In genomic region chr5:98845878-98846277, GRCh38 we compare ENCODE assay signal across 24 cellular contexts.
DNase-seq lines count a peak whose midpoint lies in the region; ATAC-seq, FAIRE-seq and TF ChIP-seq lines count a peak whose summit lies in the region.
"Had no signal": no experiment of that assay in that cellular context is flagged by ENCODE, and none has a peak within 500 bp of the region (broad histone marks: within the 10 kb centered on the region; RNA-seq: fewer than 3 reads in every experiment).

No MANE protein-coding gene starts in this region.

- H4K8ac ChIP-seq in H1 (ENCODE audit: extremely low read depth, insufficient read depth, low read length) = no peak overlapping the region
- H4K8ac ChIP-seq in neuronal stem cell (ENCODE audit: low read depth, low read length) = peak overlapping the region; percentile 56

- no peaks in the 10 kb centered on the region for H3K27me3 Mint-ChIP-seq in MCF 10A (ENCODE audit: insufficient read depth, unreplicated experiment)
- H3K27me3 Mint-ChIP-seq: B cell; CD4-positive, CD25-positive, alpha-beta regulatory T cell had no signal

- H3K23me2 ChIP-seq in H1 (ENCODE audit: low read depth, low read length) = no peaks in the 10 kb centered on the region

- 100% methylated on average over 6 of the region's 8 CpGs for WGBS in mammary epithelial cell (ENCODE audit: low coverage, missing lambda C conversion rate)
- WGBS in H1 (ENCODE audit: extremely low coverage in 1 of 2, insufficient coverage in 1 of 2, insufficient read length in 1 of 2, insufficient replicate concordance in 2 of 2, low coverage in 1 of 2, low lambda C conversion rate in 2 of 2, missing lambda C conversion rate in 1 of 2), 2 experiments = 89% methylated on average over 8 of the region's 8 CpGs; no CpG with 5 or more reads in 1 of the 2 experiments
- WGBS in neuronal stem cell (ENCODE audit: extremely low coverage in 2 of 2, insufficient read length in 2 of 2, insufficient replicate concordance in 1 of 2), 2 donors = no CpG with 5 or more reads among the region's 8 CpGs
- 94 to 96% methylated on average over 6 to 8 of the region's 8 CpGs for WGBS in upper lobe of left lung, 2 donors

- H4K20me1 ChIP-seq in mammary epithelial cell (ENCODE audit: insufficient read depth, low read length) (no peaks in the 10 kb centered on the region), H1 (replicated peaks in 1 of 2; ENCODE audit: control insufficient read depth in 1 of 2, insufficient read depth in 2 of 2, low read length in 2 of 2) (no peaks in the 10 kb centered on the region)
- H4K20me1 ChIP-seq: BLaER1 had no signal

- H3K4me2 ChIP-seq in mammary epithelial cell (ENCODE audit: insufficient read depth, low read depth, low read length) (no peak overlapping the region), H1 (ENCODE audit: insufficient read depth in 1 of 2, low read depth in 2 of 2, low read length in 2 of 2) (no peak overlapping the region), neuronal stem cell (ENCODE audit: insufficient read depth, low read length, poor library complexity, severe bottlenecking) (no peak overlapping the region)
- H3K4me2 ChIP-seq: BLaER1, GM23338 had no signal

- no peak overlapping the region for H2BK5ac ChIP-seq in H1 (ENCODE audit: low read depth, low read length)
- no peak overlapping the region for H2BK5ac ChIP-seq in neuronal stem cell (ENCODE audit: low read length)

- H3K9me3 Mint-ChIP-seq in MCF 10A (ENCODE audit: unreplicated experiment) = no peaks in the 10 kb centered on the region
- H3K9me3 Mint-ChIP-seq: CD8-positive, alpha-beta T cell had no signal

- no peak for TF ChIP-seq EP300 in H1 (IDR thresholded peaks at IDR 0.05; ENCODE audit: borderline replicate concordance in 1 of 2, low read depth in 2 of 2, low read length in 2 of 2)
- no peak for TF ChIP-seq EP300 in upper lobe of left lung (IDR thresholded peaks at IDR 0.05)

- no peak overlapping the region for H3K56ac ChIP-seq in H1 (replicated peaks; ENCODE audit: insufficient read length, low read depth, low read length)

- H3K4ac ChIP-seq in H1 (replicated peaks; ENCODE audit: insufficient read length, low read depth, low read length) = no peak overlapping the region
- no peak overlapping the region for H3K4ac ChIP-seq in neuronal stem cell (ENCODE audit: low read length)

- H3K4me1 Mint-ChIP-seq in MCF 10A (ENCODE audit: insufficient read depth, unreplicated experiment) = no peaks in the 10 kb centered on the region
- H3K4me1 Mint-ChIP-seq: B cell, GM23338 had no signal

- TF ChIP-seq POLR2A in H1 (IDR thresholded peaks at IDR 0.05; ENCODE audit: control extremely low read depth in 1 of 2, low read depth in 2 of 2, low read length in 2 of 2) = no peak
- TF ChIP-seq POLR2A in upper lobe of left lung (IDR thresholded peaks at IDR 0.05) = no peak

- TF ChIP-seq CTCF in mammary epithelial cell (conservative IDR thresholded peaks at IDR 0.05 in 1 of 2, IDR thresholded peaks at IDR 0.05 in 1 of 2; ENCODE audit: extremely low read depth in 1 of 2, insufficient read depth in 1 of 2, low read depth in 1 of 2, low read length in 2 of 2) (no peak), MCF 10A (IDR thresholded peaks at IDR 0.05; ENCODE audit: unreplicated experiment) (no peak), H1 (IDR thresholded peaks at IDR 0.05; ENCODE audit: control extremely low read depth in 1 of 3, insufficient read depth in 1 of 3, low read depth in 1 of 3, low read length in 3 of 3) (no peak), upper lobe of left lung (IDR thresholded peaks at IDR 0.05) (no peak), D721Med (IDR thresholded peaks at IDR 0.05; ENCODE audit: insufficient read depth, missing control alignments) (no peak)

- POLR2A ChIA-PET in MCF 10A (lab: Yijun Ruan, JAX) = interaction anchor here (1.2 kb wide), 1 partner anchor 11 kb away, joined by 4 read pairs; no protein-coding TSS in a partner anchor
- POLR2A ChIA-PET in H1 (lab: Charles Lee; ENCODE audit: partially characterized antibody) = no interaction called here

- no peak overlapping the region for H2AK5ac ChIP-seq in H1 (ENCODE audit: low read depth, low read length)
- peak overlapping the region; percentile 20 for H2AK5ac ChIP-seq in neuronal stem cell (ENCODE audit: low read depth, low read length)

- H3K4me3 Mint-ChIP-seq in MCF 10A (ENCODE audit: unreplicated experiment) = no peak overlapping the region
- H3K4me3 Mint-ChIP-seq: B cell; CD4-positive, CD25-positive, alpha-beta regulatory T cell; CD8-positive, alpha-beta T cell; GM23338; HFFc6 had no signal

- H3K18ac ChIP-seq in H1 (ENCODE audit: extremely low read depth, low read length) (no peak overlapping the region; the same call in 1 of the 2 replicates), neuronal stem cell (ENCODE audit: low read length) (peak overlapping the region; percentile 58)

- TF ChIP-seq RAD21 in H1 (IDR thresholded peaks at IDR 0.05 in 1 of 2, conservative IDR thresholded peaks at IDR 0.05 in 1 of 2; ENCODE audit: low read depth in 2 of 2, low read length in 2 of 2) = no peak

- no peak overlapping the region for H4K91ac ChIP-seq in H1 (replicated peaks; ENCODE audit: insufficient read length, low read length)
- no peak overlapping the region for H4K91ac ChIP-seq in neuronal stem cell (ENCODE audit: low read depth, low read length, poor library complexity)

- H4K5ac ChIP-seq in H1 (ENCODE audit: insufficient read length, low read depth, low read length) = no peak overlapping the region

- DNase-seq in mammary epithelial cell = no peak
- no peak for DNase-seq in MCF 10A (ENCODE audit: unreplicated experiment)
- no peak for DNase-seq in H1 (ENCODE audit: low read depth in 1 of 2, low spot score in 2 of 2)
- no peak for DNase-seq in neuronal stem cell (ENCODE audit: low spot score)
- peak in 1 of 2 donors; percentile 49 for DNase-seq in upper lobe of left lung
- no peak for DNase-seq in D721Med (ENCODE audit: insufficient read length, low spot score)
- DNase-seq in NCI-H446 treated with DMSO at 0.1 percent for 48 hours (lab: John Stamatoyannopoulos, UW) = no peak
- DNase-seq in SK-N-DZ (ENCODE audit: low spot score) = no peak
- DNase-seq: CD4-positive, CD25-positive, alpha-beta regulatory T cell; CD8-positive, alpha-beta T cell; DMS53; DMS79 treated with DMSO at 0.1 percent for 48 hours; GF-D8; HFFc6 had no signal

- dilution Hi-C loops in mammary epithelial cell (cut with HindIII; ENCODE audit: low sequenced_read_pairs) = no loop called here

- H2BK12ac ChIP-seq in H1 (ENCODE audit: low read depth, low read length) = no peak overlapping the region
- no peak overlapping the region for H2BK12ac ChIP-seq in neuronal stem cell (ENCODE audit: low read length)

- CTCF ChIA-PET in mammary epithelial cell (lab: Charles Lee; ENCODE audit: low non-redundant PET) = no interaction called here
- CTCF ChIA-PET in MCF 10A (lab: Yijun Ruan, JAX) = no interaction called here
- CTCF ChIA-PET in H1 (lab: Charles Lee; ENCODE audit: partially characterized antibody) = no interaction called here

- H3K4me1 ChIP-seq in mammary epithelial cell (ENCODE audit: insufficient read depth, low read length) = peaks cover 7% of the 10 kb centered on the region
- H3K4me1 ChIP-seq in H1 (replicated peaks in 1 of 4; ENCODE audit: control insufficient read depth in 3 of 4, insufficient read depth in 4 of 4, low read length in 3 of 4) = no peaks in the 10 kb centered on the region
- no peaks in the 10 kb centered on the region for H3K4me1 ChIP-seq in neuronal stem cell (ENCODE audit: control insufficient read depth in 2 of 2, insufficient read depth in 1 of 2, low read depth in 1 of 2, low read length in 2 of 2)
- H3K4me1 ChIP-seq in upper lobe of left lung = no peaks in the 10 kb centered on the region
- H3K4me1 ChIP-seq: BLaER1 had no signal

- H3K4me3 ChIP-seq in mammary epithelial cell (replicated peaks in 1 of 3; ENCODE audit: insufficient read depth in 1 of 3, low read depth in 2 of 3, low read length in 3 of 3) (no peak overlapping the region), H1 (ENCODE audit: extremely low read depth in 1 of 4, insufficient read depth in 2 of 4, low read depth in 3 of 4, low read length in 4 of 4) (no peak overlapping the region), neuronal stem cell (ENCODE audit: low read length in 2 of 2) (no peak overlapping the region), upper lobe of left lung (no peak overlapping the region)
- H3K4me3 ChIP-seq: BLaER1, GM23338, HAP-1 had no signal

- intact Hi-C loops in mammary epithelial cell (cut with micrococcal nuclease) (no loop called here), MCF 10A (cut with micrococcal nuclease) (no loop called here)

- no peaks in the 10 kb centered on the region for H3K79me1 ChIP-seq in H1 (ENCODE audit: low read depth, low read length)
- H3K79me1 ChIP-seq in neuronal stem cell (ENCODE audit: low read depth, low read length) = no peaks in the 10 kb centered on the region

- H3K36me3 ChIP-seq in mammary epithelial cell (ENCODE audit: insufficient read depth, low read length) = no peaks in the 10 kb centered on the region
- 0 out of 8 replicates have a peak, but pooled peaks cover 0 to 3% (median 0%) of the 10 kb centered on the region in 4 experiments for H3K36me3 ChIP-seq in H1 (ENCODE audit: control insufficient read depth in 2 of 4, insufficient read depth in 4 of 4, low read length in 3 of 4)
- no peaks in the 10 kb centered on the region for H3K36me3 ChIP-seq in neuronal stem cell (replicated peaks in 1 of 2; ENCODE audit: control insufficient read depth in 2 of 2, insufficient read depth in 2 of 2, low read length in 2 of 2)
- no peaks in the 10 kb centered on the region for H3K36me3 ChIP-seq in upper lobe of left lung
- H3K36me3 ChIP-seq: BLaER1, HAP-1 had no signal

- H3K79me2 ChIP-seq in mammary epithelial cell (ENCODE audit: insufficient read depth, low read length) (no peaks in the 10 kb centered on the region), H1 (ENCODE audit: control insufficient read depth in 1 of 2, insufficient read depth in 2 of 2, low read length in 2 of 2) (no peaks in the 10 kb centered on the region)

- H2BK15ac ChIP-seq in H1 (ENCODE audit: low read length) (no peak overlapping the region), neuronal stem cell (ENCODE audit: low read length) (no peak overlapping the region)

- H3K36me3 Mint-ChIP-seq in MCF 10A (ENCODE audit: insufficient read depth, unreplicated experiment) = no peaks in the 10 kb centered on the region
- H3K36me3 Mint-ChIP-seq: CD4-positive, CD25-positive, alpha-beta regulatory T cell; CD8-positive, alpha-beta T cell had no signal

- H2BK20ac ChIP-seq in H1 (ENCODE audit: low read length) = no peak overlapping the region

- no peak overlapping the region for H3K9ac ChIP-seq in mammary epithelial cell (ENCODE audit: insufficient read depth, low read length)
- H3K9ac ChIP-seq in H1 (replicated peaks in 1 of 4; ENCODE audit: extremely low read depth in 1 of 4, low read depth in 3 of 4, low read length in 3 of 4) = no peak overlapping the region
- H3K9ac ChIP-seq in neuronal stem cell (ENCODE audit: low read depth, low read length, poor library complexity) = no peak overlapping the region
- H3K9ac ChIP-seq: BLaER1 had no signal

- H2BK120ac ChIP-seq in H1 (replicated peaks; ENCODE audit: low read depth, low read length) (peak overlapping the region; percentile 43), neuronal stem cell (ENCODE audit: low read depth, low read length) (no peak overlapping the region)

- H2AFZ ChIP-seq in mammary epithelial cell (ENCODE audit: low read depth, low read length) = peak overlapping the region; percentile 65
- H2AFZ ChIP-seq in H1 (ENCODE audit: low read length) = no peak overlapping the region
- no peak overlapping the region for H2AFZ ChIP-seq in neuronal stem cell (ENCODE audit: low read length)
- H2AFZ ChIP-seq: GM23338 had no signal

- FAIRE-seq in H1 (lab: Jason Lieb, UNC) (no peak), D721Med (lab: Jason Lieb, UNC) (no peak)
- FAIRE-seq: A204.1, GM12891, GM18507, H54 had no signal

- ATAC-seq in upper lobe of left lung (ENCODE audit: low FRiP score in 2 of 2) = peak; percentile 35 to 37
- ATAC-seq: CD8-positive, alpha-beta T cell; GM23338 had no signal

- BruUV-seq in mammary epithelial cell (replicated peaks; lab: Mats Ljungman, UMichigan) (no TSS peak), MCF 10A (replicated peaks; lab: Mats Ljungman, UMichigan) (no TSS peak)

- no peak overlapping the region for H3K27ac Mint-ChIP-seq in MCF 10A (ENCODE audit: low read depth, unreplicated experiment)
- H3K27ac Mint-ChIP-seq: B cell; CD4-positive, CD25-positive, alpha-beta regulatory T cell; CD8-positive, alpha-beta T cell; GM23338 had no signal

- H3K9me3 ChIP-seq in mammary epithelial cell (replicated peaks; ENCODE audit: insufficient read depth, low read length) = peaks cover 8% of the 10 kb centered on the region
- peaks cover 16 to 30% of the 10 kb centered on the region in 2 experiments for H3K9me3 ChIP-seq in H1 (ENCODE audit: insufficient read depth in 2 of 2, low read depth in 1 of 2, low read length in 1 of 2)
- H3K9me3 ChIP-seq in neuronal stem cell (replicated peaks in 1 of 2; ENCODE audit: control insufficient read depth in 2 of 2, insufficient read depth in 1 of 2, low read depth in 1 of 2, low read length in 2 of 2) = peaks cover 6 to 16% of the 10 kb centered on the region in 2 donors
- H3K9me3 ChIP-seq in upper lobe of left lung = peaks cover 0 to 8% (median 0%) of the 10 kb centered on the region in 4 donors

- in situ Hi-C loops in mammary epithelial cell (cut with MboI; ENCODE audit: low sequenced_read_pairs in 2 of 2) = no loop called here

- no peak overlapping the region for H3K14ac ChIP-seq in H1 (ENCODE audit: insufficient read length)
- H3K14ac ChIP-seq in neuronal stem cell (ENCODE audit: low read length) = no peak overlapping the region

- H3K27ac ChIP-seq in mammary epithelial cell (ENCODE audit: insufficient read depth, low read depth, low read length) = no peak overlapping the region
- no peak overlapping the region for H3K27ac ChIP-seq in H1 (ENCODE audit: low read depth, low read length)
- H3K27ac ChIP-seq in neuronal stem cell (replicated peaks; ENCODE audit: low read length) = no peak overlapping the region
- H3K27ac ChIP-seq in upper lobe of left lung = no peak overlapping the region
- H3K27ac ChIP-seq: 22Rv1, BLaER1, C4-2B had no signal

- H3K23ac ChIP-seq in H1 (ENCODE audit: insufficient read length) (no peak overlapping the region), neuronal stem cell (ENCODE audit: low read depth, low read length, poor library complexity) (no peak overlapping the region)

- no peaks in the 10 kb centered on the region for H3K27me3 ChIP-seq in mammary epithelial cell (ENCODE audit: insufficient read depth, low read length)
- no peaks in the 10 kb centered on the region for H3K27me3 ChIP-seq in H1 (replicated peaks in 1 of 4; ENCODE audit: control insufficient read depth in 3 of 4, extremely low read depth in 1 of 4, insufficient read depth in 3 of 4, low read length in 3 of 4)
- H3K27me3 ChIP-seq in neuronal stem cell (ENCODE audit: control insufficient read depth in 3 of 3, insufficient read depth in 3 of 3, low read depth in 1 of 3, low read length in 3 of 3) = no peaks in the 10 kb centered on the region
- no peaks in the 10 kb centered on the region for H3K27me3 ChIP-seq in upper lobe of left lung
- H3K27me3 ChIP-seq: BLaER1 had no signal
